In genomic region chr15:49169880-49170597, GRCh38 we compare ENCODE assay signal across 1 cellular context.
TF ChIP-seq lines count a peak whose summit lies in the region.

TSS of gene GALK2 (plus strand) at chr15:49170247. CDS start at chr15:49170323, 76 bp downstream.

TF ChIP-seq in HepG2, 621 proteins besides CTCF, POLR2A, EP300 and RAD21 (continued from another document and continues in another):
- TF ChIP-seq RERE (CRISPR knock-in tag; IDR thresholded peaks at IDR 0.05; ENCODE audit: low read depth) (no peak), ZNF687 (CRISPR knock-in tag; IDR thresholded peaks at IDR 0.05) (peak; percentile 98), GABPB1 (CRISPR knock-in tag; IDR thresholded peaks at IDR 0.05) (peak; percentile 73), SOX6 (IDR thresholded peaks at IDR 0.05) (no peak), SOX6 (CRISPR knock-in tag; IDR thresholded peaks at IDR 0.05) (peak; percentile 47), ZNF543 (CRISPR knock-in tag; IDR thresholded peaks at IDR 0.05) (no peak; the same call in 1 of the 2 replicates), ZNF782 (CRISPR knock-in tag; IDR thresholded peaks at IDR 0.05; ENCODE audit: borderline replicate concordance) (0 out of 2 replicates have a peak, but pooled peaks have one; percentile 63), POLR2G (IDR thresholded peaks at IDR 0.05; ENCODE audit: low read depth, low read length) (peak; percentile 92), ZXDC (CRISPR knock-in tag; IDR thresholded peaks at IDR 0.05) (peak; percentile 88), ZSCAN5A (CRISPR knock-in tag; IDR thresholded peaks at IDR 0.05; ENCODE audit: borderline replicate concordance) (0 out of 2 replicates have a peak, but pooled peaks have one; percentile 17), REST (IDR thresholded peaks at IDR 0.05; ENCODE audit: borderline replicate concordance in 1 of 2, low read depth in 1 of 2, low read length in 2 of 2) (peak in 1 of 2 experiments; percentile 39; a peak in 1 of 4 replicates), LCORL (IDR thresholded peaks at IDR 0.05) (no peak), LCORL (CRISPR knock-in tag; IDR thresholded peaks at IDR 0.05) (no peak), SOX13 (IDR thresholded peaks at IDR 0.05) (no peak), SOX13 (CRISPR knock-in tag; conservative IDR thresholded peaks at IDR 0.05 in 1 of 2, IDR thresholded peaks at IDR 0.05 in 1 of 2) (no peak), ZNF569 (CRISPR knock-in tag; IDR thresholded peaks at IDR 0.05; ENCODE audit: borderline replicate concordance) (no peak), ZNF724P (CRISPR knock-in tag; IDR thresholded peaks at IDR 0.05; ENCODE audit: borderline replicate concordance) (peak; percentile 62; the same call in 1 of the 2 replicates), ELF4 (CRISPR knock-in tag; IDR thresholded peaks at IDR 0.05; ENCODE audit: borderline replicate concordance) (no peak), E2F2 (CRISPR knock-in tag; IDR thresholded peaks at IDR 0.05; ENCODE audit: borderline replicate concordance) (no peak), SMAD9 (CRISPR knock-in tag; IDR thresholded peaks at IDR 0.05) (no peak), ZNF460 (CRISPR knock-in tag; IDR thresholded peaks at IDR 0.05; ENCODE audit: borderline replicate concordance) (no peak), ZBTB43 (CRISPR knock-in tag; conservative IDR thresholded peaks at IDR 0.05) (no peak; the same call in 1 of the 2 replicates), PHF21A (CRISPR knock-in tag; IDR thresholded peaks at IDR 0.05) (peak; percentile 51; the same call in 1 of the 2 replicates), PLSCR1 (CRISPR knock-in tag; IDR thresholded peaks at IDR 0.05; ENCODE audit: borderline replicate concordance) (no peak), TCF7L2 (IDR thresholded peaks at IDR 0.05; ENCODE audit: low read depth, low read length) (no peak), ZBTB3 (CRISPR knock-in tag; IDR thresholded peaks at IDR 0.05; ENCODE audit: borderline replicate concordance, low read depth) (no peak), ZNF775 (CRISPR knock-in tag; IDR thresholded peaks at IDR 0.05; ENCODE audit: borderline replicate concordance) (no peak; the same call in 1 of the 2 replicates), ZNF225 (CRISPR knock-in tag; IDR thresholded peaks at IDR 0.05) (peak; percentile 64; the same call in 1 of the 2 replicates), SNAPC5 (CRISPR knock-in tag; IDR thresholded peaks at IDR 0.05; ENCODE audit: borderline replicate concordance) (0 out of 2 replicates have a peak, but pooled peaks have one; percentile 48), SMAD1 (CRISPR knock-in tag; IDR thresholded peaks at IDR 0.05; ENCODE audit: borderline replicate concordance, low read depth) (no peak), AGO1 (IDR thresholded peaks at IDR 0.05; ENCODE audit: low read depth, low read length, poor library complexity, severe bottlenecking) (no peak), ZNF879 (CRISPR knock-in tag; IDR thresholded peaks at IDR 0.05) (peak; percentile 74; the same call in 1 of the 2 replicates), ZNF777 (CRISPR knock-in tag; IDR thresholded peaks at IDR 0.05) (no peak), ZNF598 (CRISPR knock-in tag; IDR thresholded peaks at IDR 0.05; ENCODE audit: borderline replicate concordance) (0 out of 2 replicates have a peak, but pooled peaks have one; percentile 18), ZNF317 (CRISPR knock-in tag; IDR thresholded peaks at IDR 0.05) (peak; percentile 71), E2F5 (CRISPR knock-in tag; conservative IDR thresholded peaks at IDR 0.05) (no peak)
